Comparison of ENCODE assay signal across 9 cellular contexts in the genomic region with DNA sequence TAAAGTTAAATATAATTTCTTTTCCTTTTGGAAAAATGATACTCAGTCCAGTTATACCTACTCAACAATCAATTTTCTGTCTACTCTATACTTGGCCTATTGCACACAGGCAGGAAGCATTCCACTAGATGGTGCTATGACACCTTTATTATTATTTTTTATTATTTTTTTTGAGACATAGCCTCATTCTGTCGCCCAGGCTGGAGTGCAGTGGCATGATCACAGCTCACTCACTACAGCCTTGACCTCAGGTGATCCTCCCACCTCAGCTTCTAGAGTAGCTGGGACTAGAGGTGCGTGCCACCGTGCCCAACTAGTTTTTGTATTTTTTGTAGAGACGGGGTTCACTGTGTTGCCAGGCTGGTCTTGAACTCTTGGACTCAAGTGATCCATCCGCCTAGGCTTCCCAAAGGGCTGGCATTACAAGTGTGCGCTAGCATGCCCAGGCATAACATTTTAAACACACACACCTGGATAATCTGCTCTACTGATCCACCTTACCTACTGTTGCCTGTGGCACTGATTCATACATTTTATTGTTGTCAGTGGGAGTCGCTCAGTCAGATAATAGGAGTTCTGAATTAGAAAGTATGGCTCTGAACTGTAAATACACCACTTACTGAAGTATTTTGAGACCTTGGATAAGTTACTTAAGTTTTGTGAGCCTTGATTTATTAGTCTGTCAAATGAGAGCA. TPM values are rescaled to one million over a fixed set of nuclear protein-coding genes. Genes with fewer than 3 reads are reported as not detected.
DNase-seq lines count a peak whose midpoint lies in the region; ATAC-seq, FAIRE-seq and TF ChIP-seq lines count a peak whose summit lies in the region.
"Had no signal": no experiment of that assay in that cellular context is flagged by ENCODE, and none has a peak within 500 bp of the region (broad histone marks: within the 10 kb centered on the region; RNA-seq: fewer than 3 reads in every experiment).

No MANE protein-coding gene starts in this region.

- no peak overlapping the region for H3K9ac ChIP-seq in DND-41 (ENCODE audit: low read depth, low read length)
- H3K9ac ChIP-seq in mesenchymal stem cell (ENCODE audit: low read length): no peak overlapping the region

- no peak for FAIRE-seq in GM12892 (lab: Jason Lieb, UNC)

- H3K23ac ChIP-seq in mesenchymal stem cell (ENCODE audit: low read length in 2 of 2): no peak overlapping the region

- no peak for TF ChIP-seq POLR2A in GM12892 (IDR thresholded peaks at IDR 0.05; ENCODE audit: low read depth, low read length)
- TF ChIP-seq POLR2A in testis (IDR thresholded peaks at IDR 0.05): no peak

- H4K20me1 ChIP-seq in DND-41 (ENCODE audit: insufficient read depth, low read length): no peaks in the 10 kb centered on the region

- H2AFZ ChIP-seq in DND-41 (ENCODE audit: low read depth, low read length) (no peak overlapping the region), mesenchymal stem cell (ENCODE audit: low read depth, low read length) (no peak overlapping the region)

- H3K4me2 ChIP-seq in DND-41 (ENCODE audit: insufficient read depth, low read length) (no peak overlapping the region), mesenchymal stem cell (ENCODE audit: low read length, poor library complexity, severe bottlenecking) (no peak overlapping the region)

- no peak overlapping the region for H2BK12ac ChIP-seq in mesenchymal stem cell (ENCODE audit: low read length in 2 of 2)

- H3K4me1 Mint-ChIP-seq in Calu3 (ENCODE audit: low read depth, unreplicated experiment): no peaks in the 10 kb centered on the region

- H3K27ac ChIP-seq in DND-41 (ENCODE audit: low read length): no peak overlapping the region
- H3K27ac ChIP-seq in ascending aorta: no peak overlapping the region
- no peak overlapping the region for H3K27ac ChIP-seq in mesenchymal stem cell (ENCODE audit: low read length, poor library complexity, severe bottlenecking)
- H3K27ac ChIP-seq in testis: no peak overlapping the region

- H3K27me3 Mint-ChIP-seq in Calu3 (ENCODE audit: unreplicated experiment): no peaks in the 10 kb centered on the region
- H3K27me3 Mint-ChIP-seq: dendritic cell treated with granulocyte-macrophage colony-stimulating factor and Interleukin-4, amounts not matched to agents 40 ng/mL and 50 ng/mL, for 4 days had no signal

- H3K36me3 Mint-ChIP-seq in Calu3 (ENCODE audit: insufficient read depth, unreplicated experiment): peaks cover 5% of the 10 kb centered on the region

- H3K9me3 ChIP-seq in DND-41 (ENCODE audit: insufficient read depth, low read length, severe bottlenecking) (no peaks in the 10 kb centered on the region), ascending aorta (no peaks in the 10 kb centered on the region), mesenchymal stem cell (ENCODE audit: control insufficient read depth, low read length) (no peaks in the 10 kb centered on the region), testis (no peaks in the 10 kb centered on the region)

- CTCF ChIA-PET in Calu3 (lab: Charles Lee): interaction anchor here (0.7 kb wide), 1 partner anchor 10 kb away, joined by 3 read pairs; no protein-coding TSS in a partner anchor

- H4K8ac ChIP-seq in mesenchymal stem cell (ENCODE audit: low read length): no peak overlapping the region

- H2AK5ac ChIP-seq in mesenchymal stem cell (ENCODE audit: low read length, severe bottlenecking): no peak overlapping the region

- peak; percentile 59 for ATAC-seq in DND-41 (ENCODE audit: insufficient read depth, low read depth)

- H4K91ac ChIP-seq in mesenchymal stem cell (ENCODE audit: low read length): no peak overlapping the region

- H3K79me2 ChIP-seq in DND-41 (ENCODE audit: insufficient read depth, low read length): no peaks in the 10 kb centered on the region

- H3K4me3 Mint-ChIP-seq in Calu3 (ENCODE audit: low read depth, unreplicated experiment): no peak overlapping the region
- H3K4me3 Mint-ChIP-seq: dendritic cell treated with granulocyte-macrophage colony-stimulating factor and Interleukin-4, amounts not matched to agents 40 ng/mL and 50 ng/mL, for 4 days had no signal

- peaks cover 7% of the 10 kb centered on the region for H3K79me1 ChIP-seq in mesenchymal stem cell (replicated peaks; ENCODE audit: low read length, poor library complexity, severe bottlenecking)

- BruUV-seq in Calu3 (replicated peaks; lab: Mats Ljungman, UMichigan): no TSS peak

- no peak overlapping the region for H3K14ac ChIP-seq in mesenchymal stem cell (ENCODE audit: low read length in 2 of 2)

- H3K4me3 ChIP-seq in DND-41 (ENCODE audit: low read depth in 1 of 2, low read length in 2 of 2) (no peak overlapping the region), ascending aorta (no peak overlapping the region), mesenchymal stem cell (ENCODE audit: insufficient read depth in 1 of 2, low read depth in 1 of 2, low read length in 2 of 2) (no peak overlapping the region), testis (no peak overlapping the region)

- H3K4ac ChIP-seq in mesenchymal stem cell (ENCODE audit: low read depth in 1 of 2, low read length in 2 of 2): no peak overlapping the region

- DNase-seq in DND-41 (no peak), Kasumi-1 (lab: John Stamatoyannopoulos, UW) (peak; percentile 6 to 26), ascending aorta (ENCODE audit: low spot score in 2 of 2) (no peak), mesenchymal stem cell (peak; percentile 27), Calu3 (no peak), GM12892 (ENCODE audit: insufficient read length) (no peak), testis (no peak), NK-92 (lab: John Stamatoyannopoulos, UW; ENCODE audit: unreplicated experiment) (no peak)

- H3K36me3 ChIP-seq in DND-41 (ENCODE audit: insufficient read depth, low read length) (peaks cover 76% of the 10 kb centered on the region), ascending aorta (peaks cover 76 to 97% of the 10 kb centered on the region in 2 donors), mesenchymal stem cell (ENCODE audit: control insufficient read depth in 1 of 2, insufficient read depth in 2 of 2, low read depth in 1 of 2, low read length in 2 of 2) (peaks cover 51 to 92% of the 10 kb centered on the region in 2 experiments), testis (ENCODE audit: low read depth, missing control alignments) (no peaks in the 10 kb centered on the region)

- H2BK5ac ChIP-seq in mesenchymal stem cell (ENCODE audit: low read depth, low read length, poor library complexity, severe bottlenecking): no peak overlapping the region

- H3K4me1 ChIP-seq in DND-41 (ENCODE audit: insufficient read depth, low read length): no peaks in the 10 kb centered on the region
- H3K4me1 ChIP-seq in ascending aorta: no peaks in the 10 kb centered on the region
- no peaks in the 10 kb centered on the region for H3K4me1 ChIP-seq in mesenchymal stem cell (ENCODE audit: control insufficient read depth, insufficient read depth, low read depth, low read length)
- H3K4me1 ChIP-seq in testis: no peaks in the 10 kb centered on the region

- H3K9me3 Mint-ChIP-seq in Calu3 (ENCODE audit: low read depth, unreplicated experiment): no peaks in the 10 kb centered on the region
- H3K9me3 Mint-ChIP-seq: dendritic cell treated with granulocyte-macrophage colony-stimulating factor and Interleukin-4, amounts not matched to agents 40 ng/mL and 50 ng/mL, for 4 days had no signal

- peak; percentile 57 for TF ChIP-seq CTCF in DND-41 (IDR thresholded peaks at IDR 0.05; ENCODE audit: borderline replicate concordance, extremely low read depth, low read length, poor library complexity, severe bottlenecking)
- peak in 2 of 3 experiments; percentile 15 to 44 for TF ChIP-seq CTCF in ascending aorta (IDR thresholded peaks at IDR 0.05)
- no peak for TF ChIP-seq CTCF in Calu3 (IDR thresholded peaks at IDR 0.05; ENCODE audit: unreplicated experiment)
- peak in 1 of 3 experiments; percentile 35 for TF ChIP-seq CTCF in testis (IDR thresholded peaks at IDR 0.05)

- intact Hi-C loops in ascending aorta (cut with DNase I): no loop called here
- intact Hi-C loops in Calu3 (cut with micrococcal nuclease; ENCODE audit: unreplicated experiment): no loop called here
- intact Hi-C loops in testis (cut with DNase I; ENCODE audit: low total_unique reads): no loop called here

- WGBS in mesenchymal stem cell: 91% methylated on average over 5 of the region's 7 CpGs
- WGBS in testis, 2 donors: 76 to 82% methylated on average over 7 of the region's 7 CpGs

- H3K18ac ChIP-seq in mesenchymal stem cell (ENCODE audit: low read depth in 1 of 2, low read length in 2 of 2): no peak overlapping the region

- no peak overlapping the region for H3K27ac Mint-ChIP-seq in Calu3 (ENCODE audit: unreplicated experiment)
- H3K27ac Mint-ChIP-seq: dendritic cell treated with granulocyte-macrophage colony-stimulating factor and Interleukin-4, amounts not matched to agents 40 ng/mL and 50 ng/mL, for 4 days had no signal

- no peak overlapping the region for H2BK15ac ChIP-seq in mesenchymal stem cell (ENCODE audit: low read depth, poor library complexity, severe bottlenecking)

- no peaks in the 10 kb centered on the region for H3K27me3 ChIP-seq in DND-41 (ENCODE audit: insufficient read depth, low read length, poor library complexity)
- no peaks in the 10 kb centered on the region for H3K27me3 ChIP-seq in ascending aorta
- H3K27me3 ChIP-seq in mesenchymal stem cell (ENCODE audit: control insufficient read depth in 1 of 2, insufficient read depth in 1 of 2, low read length in 2 of 2): no peaks in the 10 kb centered on the region
- no peaks in the 10 kb centered on the region for H3K27me3 ChIP-seq in testis

- no peak overlapping the region for H2BK120ac ChIP-seq in mesenchymal stem cell (ENCODE audit: low read depth, low read length)

RNA-seq across cellular contexts. Expression of a gene that starts 56.2 kb away (rescaled TPM):
- 22.8 TPM for total RNA-seq in ascending aorta
- polyA plus RNA-seq in mesenchymal stem cell (2013, experiment 1 of 2): 46.4 TPM
- polyA plus RNA-seq in mesenchymal stem cell (2013, experiment 2 of 2): 48.4 TPM
- 72.5 and 86.5 TPM in 2 replicates for total RNA-seq in Calu3 (2022)
- 54.6 TPM for polyA plus RNA-seq in GM12892 (2012; ENCODE audit: missing spikeins)
- total RNA-seq in testis: 10 to 100 TPM; 60.3 to 65.6 TPM
- polyA plus RNA-seq in testis (ENCODE audit: insufficient read depth, low read depth, low replicate concordance): 33.4 TPM

Comparison
In these comparisons a context has a peak if more than half of its experiments do, and no peak if none do; other contexts are left out.
1. DNase-seq: peak in Kasumi-1 (2 of 2) and mesenchymal stem cell (single experiment); none in DND-41 (single experiment), ascending aorta (0 of 2), Calu3 (single experiment), GM12892 (single experiment), testis (single experiment) and NK-92 (single experiment).